Comparison of ENCODE assay signal across 8 cellular contexts in the genomic region with DNA sequence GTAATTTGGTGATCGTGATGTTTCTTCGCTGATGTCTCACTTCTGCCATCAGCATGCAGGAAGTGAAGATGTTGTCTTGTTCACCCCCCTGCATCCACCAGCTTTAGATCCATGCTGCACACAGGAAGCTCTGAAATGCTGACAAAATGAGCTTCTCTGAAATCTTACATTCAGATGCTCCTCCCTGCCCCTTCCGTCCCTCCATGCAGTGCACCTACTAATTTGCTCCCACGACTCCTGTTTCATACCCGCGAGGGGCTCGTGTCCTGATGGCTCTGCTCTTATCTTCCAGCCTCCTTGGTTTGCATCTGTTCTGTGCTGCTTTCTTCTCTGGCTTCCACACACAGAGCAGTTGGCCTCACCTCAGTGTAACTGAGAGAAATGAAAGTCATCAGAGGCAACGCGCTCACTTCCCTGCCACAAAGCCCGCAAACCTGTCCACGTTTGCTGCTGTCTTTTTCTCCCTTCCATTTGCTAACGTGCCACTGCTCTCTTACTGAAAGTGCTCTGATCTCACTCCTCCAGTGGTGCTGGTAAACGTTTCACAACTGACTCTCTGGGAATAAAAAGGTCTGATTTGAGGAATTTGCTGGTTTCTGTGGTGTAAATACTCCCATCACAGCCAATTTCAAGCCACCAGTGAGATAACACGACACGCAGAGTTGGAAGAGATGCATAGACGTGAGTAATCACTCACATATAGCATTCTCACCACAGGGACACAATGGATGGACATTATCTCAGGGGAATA. TPM values are rescaled to one million over a fixed set of nuclear protein-coding genes. Genes with fewer than 3 reads are reported as not detected.
DNase-seq lines count a peak whose midpoint lies in the region; ATAC-seq and TF ChIP-seq lines count a peak whose summit lies in the region.

No MANE protein-coding gene starts in this region.

- CTCF ChIA-PET in T-cell (lab: Charles Lee): interaction anchor here (0.5 to 1.8 kb wide), 12 partner anchors 14 to 123 kb away, joined by 3 to 14 read pairs (median 5); partner anchors contain the start of gene MGAT4A (in 1 of the 2)
- CTCF ChIA-PET in PC-3 (lab: Charles Lee): no interaction called here

- DNase-seq in T-cell: peak; percentile 52 to 90 (median 72)
- no peak for DNase-seq in PC-3
- DNase-seq in NCI-H2227 treated with DMSO at 0.1 percent for 48 hours (lab: John Stamatoyannopoulos, UW): no peak
- no peak for DNase-seq in HuH-7.5 (ENCODE audit: low spot score)

- no peaks in the 10 kb centered on the region for H3F3A ChIP-seq in PC-3 (ENCODE audit: low read length, unreplicated experiment)

- H3K36me3 Mint-ChIP-seq in T-cell: no peaks in the 10 kb centered on the region
- H3K36me3 Mint-ChIP-seq in brain: no peaks in the 10 kb centered on the region

- intact Hi-C loops in PC-3 (cut with micrococcal nuclease): no loop called here

- H3K79me2 ChIP-seq in PC-3 (ENCODE audit: low read length): no peaks in the 10 kb centered on the region

- no TSS peak for BruUV-seq in PC-3 (replicated peaks; lab: Mats Ljungman, UMichigan)

- TF ChIP-seq CTCF in brain (conservative IDR thresholded peaks at IDR 0.05) (no peak), PC-3 (conservative IDR thresholded peaks at IDR 0.05; ENCODE audit: low read depth, low read length) (no peak)

- H2AFZ ChIP-seq in PC-3 (ENCODE audit: low read length): no peak overlapping the region

- H3K9me2 ChIP-seq in PC-3 (replicated peaks; ENCODE audit: low read length): no peaks in the 10 kb centered on the region

- H3K4me2 ChIP-seq in PC-3 (ENCODE audit: low read length): no peak overlapping the region

- H4K20me1 ChIP-seq in PC-3 (ENCODE audit: low read length): no peaks in the 10 kb centered on the region

- no peaks in the 10 kb centered on the region for H3K27me3 Mint-ChIP-seq in T-cell
- H3K27me3 Mint-ChIP-seq in brain: peaks cover 4% of the 10 kb centered on the region

- POLR2A ChIA-PET in T-cell (lab: Charles Lee): interaction anchor here (0.6 to 1.3 kb wide), 10 partner anchors 12 to 119 kb away, joined by 3 to 8 read pairs (median 4); partner anchors contain the start of gene MGAT4A (in 1 of the 2)
- POLR2A ChIA-PET in PC-3 (lab: Charles Lee; ENCODE audit: unreplicated experiment): no interaction called here

- H3K36me3 ChIP-seq in rectal smooth muscle tissue (ENCODE audit: control insufficient read depth, insufficient read depth, low read length) (no peaks in the 10 kb centered on the region), PC-3 (ENCODE audit: low read depth, low read length) (no peaks in the 10 kb centered on the region)

- peak overlapping the region; percentile 16 for H3K4me3 ChIP-seq in rectal smooth muscle tissue (ENCODE audit: low read length)
- H3K4me3 ChIP-seq in PC-3 (ENCODE audit: low read length): no peak overlapping the region

- H3K9me3 Mint-ChIP-seq in T-cell (no peaks in the 10 kb centered on the region), brain (peaks cover 0 to 11% (median 0%) of the 10 kb centered on the region in 5 experiments)

- H3K27ac ChIP-seq in rectal smooth muscle tissue (ENCODE audit: low read depth, low read length): no peak overlapping the region
- no peak overlapping the region for H3K27ac ChIP-seq in PC-3 (ENCODE audit: low read length)

- H3K27ac Mint-ChIP-seq in T-cell (peak overlapping the region; percentile 99 to 100), brain (peak overlapping the region; percentile 1 to 67 (median 17))

- H3K27me3 ChIP-seq in rectal smooth muscle tissue (ENCODE audit: control insufficient read depth, insufficient read depth, low read length) (no peaks in the 10 kb centered on the region), PC-3 (ENCODE audit: low read length) (no peaks in the 10 kb centered on the region)

- H3K4me1 ChIP-seq in rectal smooth muscle tissue (ENCODE audit: control insufficient read depth, insufficient read depth, low read length): no peaks in the 10 kb centered on the region
- peaks cover 18% of the 10 kb centered on the region for H3K4me1 ChIP-seq in PC-3 (ENCODE audit: insufficient read depth, low read length)

- ATAC-seq in GM19035 (IDR thresholded peaks at IDR 0.05; ENCODE audit: unreplicated experiment) (peak; percentile 58), T-cell (replicated peaks in 1 of 4) (peak; percentile 80 to 82 (median 81)), PC-3 (no peak), GM18870 (IDR thresholded peaks at IDR 0.05; ENCODE audit: unreplicated experiment) (no peak)

- no peaks in the 10 kb centered on the region for H3K9me3 ChIP-seq in PC-3 (ENCODE audit: low read length)

- no peak overlapping the region for H3K9ac ChIP-seq in rectal smooth muscle tissue (ENCODE audit: low read length)
- no peak overlapping the region for H3K9ac ChIP-seq in PC-3 (ENCODE audit: low read length)

- H3K4me3 Mint-ChIP-seq in T-cell: peak overlapping the region; percentile 83 to 98 (median 89)
- H3K4me3 Mint-ChIP-seq in brain: no peak overlapping the region

- H3K4me1 Mint-ChIP-seq in T-cell (peaks cover 83 to 92% (median 92%) of the 10 kb centered on the region in 3 donors), brain (peaks cover 49% of the 10 kb centered on the region)

RNA-seq across cellular contexts. Expression of gene MGAT4A, which starts 41.0 kb away (rescaled TPM):
- 100 to 1,000 TPM; 185 to 220 (median 199) TPM for total RNA-seq in T-cell
- 8.3 TPM for polyA plus RNA-seq in brain (ENCODE audit: insufficient read depth, low read depth, low replicate concordance)
- total RNA-seq in PC-3 (2014; rRNA removed): 1.7 and 6.1 TPM in 2 replicates

Comparison
In these comparisons a context has a peak if more than half of its experiments do, and no peak if none do; other contexts are left out.
1. ATAC-seq: peak in GM19035 (single experiment) and T-cell (4 of 4); none in PC-3 (single experiment) and GM18870 (single experiment).
2. DNase-seq: peak in T-cell (34 of 34); none in PC-3 (single experiment), NCI-H2227 treated with DMSO at 0.1 percent for 48 hours (single experiment) and HuH-7.5 (single experiment).
3. H3K4me3 Mint-ChIP-seq: peak in T-cell (3 of 3); none in brain (0 of 5).
4. RNA of gene MGAT4A, which starts 41.0 kb away (total RNA-seq): 185 to 220 TPM in T-cell; 1.7 to 6.1 TPM in PC-3; every median in the first group is over 10 times any median in the second.